9 cellular contexts compared by ENCODE assay signal in the genomic region with DNA sequence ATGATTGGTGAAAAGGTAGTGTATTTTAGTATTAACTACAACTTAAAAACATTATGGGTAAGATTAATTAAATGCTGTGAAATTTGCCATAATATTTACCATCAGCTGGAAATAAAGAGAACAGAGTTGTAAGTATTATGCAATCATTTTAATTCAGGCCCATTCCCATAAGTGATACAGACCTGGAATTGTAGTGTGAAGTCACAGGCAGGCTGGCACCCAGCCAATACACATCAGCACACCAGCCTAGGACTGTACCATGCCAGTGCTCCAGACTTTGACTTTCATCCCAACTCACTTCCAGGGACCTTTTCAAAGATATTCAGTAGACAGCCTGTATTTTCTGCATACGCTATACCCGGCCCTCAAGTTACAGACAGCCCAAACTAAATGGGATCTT.
A peak's percentile ranks its signal among the peaks of the same experiment; 100 is the strongest.
DNase-seq lines count a peak whose midpoint lies in the region; ATAC-seq and TF ChIP-seq lines count a peak whose summit lies in the region.
"Had no signal": no experiment of that assay in that cellular context is flagged by ENCODE, and none has a peak within 500 bp of the region (broad histone marks: within the 10 kb centered on the region; RNA-seq: fewer than 3 reads in every experiment).

No MANE protein-coding gene starts in this region.

- intact Hi-C loops in colonic mucosa (cut with DNase I) (no loop called here), lower lobe of right lung (cut with DNase I) (no loop called here), tibial artery (cut with DNase I; ENCODE audit: low total_unique reads) (no loop called here), head of caudate nucleus (cut with DNase I) (no loop called here)

- peak overlapping the region; percentile 52 for H3K27ac ChIP-seq in colonic mucosa
- peak overlapping the region; percentile 86 for H3K27ac ChIP-seq in lower lobe of right lung
- peak overlapping the region; percentile 85 for H3K27ac ChIP-seq in tibial artery

- H3K27me3 ChIP-seq in colonic mucosa (no peaks in the 10 kb centered on the region), lower lobe of right lung (ENCODE audit: low read depth) (no peaks in the 10 kb centered on the region), tibial artery (no peaks in the 10 kb centered on the region)

- TF ChIP-seq CTCF in colonic mucosa (IDR thresholded peaks at IDR 0.05), result no peak
- TF ChIP-seq CTCF in lower lobe of right lung (IDR thresholded peaks at IDR 0.05), result no peak
- TF ChIP-seq CTCF in tibial artery (IDR thresholded peaks at IDR 0.05), result no peak

- peak in 1 of 2 donors; percentile 17 for ATAC-seq in lower lobe of right lung
- ATAC-seq in HG03280 (IDR thresholded peaks at IDR 0.05; ENCODE audit: unreplicated experiment), result no peak
- no peak for ATAC-seq in HG03520 (IDR thresholded peaks at IDR 0.05; ENCODE audit: unreplicated experiment)
- ATAC-seq: natural killer cell treated with Interleukin-12 subunit alpha and Interleukin-12 subunit beta and Interleukin-15 and Interleukin-18, amount 100 ng/mL, for 72 hours had no signal

- H3K9me3 ChIP-seq in colonic mucosa (no peaks in the 10 kb centered on the region), lower lobe of right lung (no peaks in the 10 kb centered on the region), tibial artery (no peaks in the 10 kb centered on the region)

- no peak overlapping the region for H3K9ac ChIP-seq in colonic mucosa (ENCODE audit: low read depth in 2 of 2, low read length in 2 of 2)

- H3K4me1 ChIP-seq in colonic mucosa, result no peaks in the 10 kb centered on the region
- H3K4me1 ChIP-seq in lower lobe of right lung, result peaks cover 44% of the 10 kb centered on the region
- peaks cover 0 to 57% (median 50%) of the 10 kb centered on the region in 4 donors for H3K4me1 ChIP-seq in tibial artery

- H3K4me3 ChIP-seq in colonic mucosa (no peak overlapping the region), lower lobe of right lung (no peak overlapping the region), tibial artery (no peak overlapping the region)

- peak; percentile 14 for DNase-seq in NCI-H69 (lab: John Stamatoyannopoulos, UW)
- peak; percentile 27 for DNase-seq in colonic mucosa
- DNase-seq in lower lobe of right lung, result no peak
- DNase-seq in tibial artery, result peak; percentile 45 to 78
- DNase-seq in head of caudate nucleus, result no peak
- DNase-seq: NCI-H524 treated with DMSO at 0.1 percent for 48 hours had no signal

- H3K36me3 ChIP-seq in colonic mucosa (no peaks in the 10 kb centered on the region), lower lobe of right lung (no peaks in the 10 kb centered on the region), tibial artery (no peaks in the 10 kb centered on the region)

Comparison
In these comparisons a context has a peak if more than half of its experiments do, and no peak if none do; other contexts are left out.
1. DNase-seq: peak in NCI-H69 (single experiment), colonic mucosa (single experiment) and tibial artery (2 of 2); none in lower lobe of right lung (single experiment) and head of caudate nucleus (0 of 42).
2. Peak in every context shown above with its lines, with median percentiles within 50 percentile points of each other: H3K27ac ChIP-seq.